11 cellular contexts compared by ENCODE assay signal in genomic region chr15:30985081-30985531, GRCh38. TPM values are rescaled to one million over a fixed set of nuclear protein-coding genes. Genes with fewer than 3 reads are reported as not detected.
A peak's percentile ranks its signal among the peaks of the same experiment; 100 is the strongest.
DNase-seq lines count a peak whose midpoint lies in the region; ATAC-seq, FAIRE-seq and TF ChIP-seq lines count a peak whose summit lies in the region.
"Had no signal": no experiment of that assay in that cellular context is flagged by ENCODE, and none has a peak within 500 bp of the region (broad histone marks: within the 10 kb centered on the region; RNA-seq: fewer than 3 reads in every experiment).

No MANE protein-coding gene starts in this region.

- H3K27ac Mint-ChIP-seq in activated T-helper 17 cell treated with anti-CD3 and anti-CD28 coated beads, Interleukin-2, amount 50 U/mL, for 72 hours = peak overlapping the region; percentile 8
- no peak overlapping the region for H3K27ac Mint-ChIP-seq in neural progenitor cell

- no peak for TF ChIP-seq CTCF in smooth muscle cell (IDR thresholded peaks at IDR 0.05; ENCODE audit: borderline replicate concordance, insufficient read depth, poor library complexity, severe bottlenecking)
- TF ChIP-seq CTCF in neural progenitor cell (IDR thresholded peaks at IDR 0.05) = no peak

- no peak overlapping the region for H3K9ac ChIP-seq in smooth muscle cell (ENCODE audit: low read depth)
- H3K9ac ChIP-seq in neural progenitor cell = no peak overlapping the region

- H3F3A ChIP-seq in smooth muscle cell (ENCODE audit: low read depth) (no peaks in the 10 kb centered on the region), neural progenitor cell (ENCODE audit: low read depth) (no peaks in the 10 kb centered on the region)

- H3K4me3 ChIP-seq in smooth muscle cell (no peak overlapping the region), neural progenitor cell (no peak overlapping the region)
- H3K4me3 ChIP-seq: skin epidermis had no signal

- H3K9me3 ChIP-seq in smooth muscle cell (replicated peaks; ENCODE audit: low read depth) = no peaks in the 10 kb centered on the region
- no peaks in the 10 kb centered on the region for H3K9me3 ChIP-seq in neural progenitor cell (ENCODE audit: low read depth)

- H3K27ac ChIP-seq in smooth muscle cell (ENCODE audit: low read depth) (no peak overlapping the region), neural progenitor cell (no peak overlapping the region)

- H3K4me1 Mint-ChIP-seq in activated T-helper 17 cell treated with anti-CD3 and anti-CD28 coated beads, Interleukin-2, amount 50 U/mL, for 72 hours = peaks cover 30% of the 10 kb centered on the region
- H3K4me1 Mint-ChIP-seq in neural progenitor cell = peaks cover 8% of the 10 kb centered on the region

- FAIRE-seq in HTR-8/SVneo (lab: Jason Lieb, UNC) = no peak

- no peaks in the 10 kb centered on the region for H3K9me3 Mint-ChIP-seq in activated T-helper 17 cell treated with anti-CD3 and anti-CD28 coated beads, Interleukin-2, amount 50 U/mL, for 72 hours
- no peaks in the 10 kb centered on the region for H3K9me3 Mint-ChIP-seq in neural progenitor cell

- DNase-seq in left cardiac atrium (no peak), smooth muscle cell (lab: John Stamatoyannopoulos, UW; ENCODE audit: unreplicated experiment) (no peak), HTR-8/SVneo (ENCODE audit: insufficient read length, low spot score) (no peak), COR-L47 (lab: John Stamatoyannopoulos, UW) (no peak), neural progenitor cell (ENCODE audit: low spot score) (no peak)
- DNase-seq in stimulated activated naive CD4-positive, alpha-beta T cell treated with Interleukin-2 at 50 U/mL for 16 hours (lab: John Stamatoyannopoulos, UW) = no peak
- DNase-seq: activated CD4-positive, CD25-positive, alpha-beta regulatory T cell; NCI-H345 had no signal

- H3K36me3 Mint-ChIP-seq in activated T-helper 17 cell treated with anti-CD3 and anti-CD28 coated beads, Interleukin-2, amount 50 U/mL, for 72 hours (ENCODE audit: low read depth) = peaks cover 53% of the 10 kb centered on the region
- peaks cover 3% of the 10 kb centered on the region for H3K36me3 Mint-ChIP-seq in neural progenitor cell

- H3K79me2 ChIP-seq in smooth muscle cell (ENCODE audit: low read depth) (peaks cover 98% of the 10 kb centered on the region), neural progenitor cell (ENCODE audit: low read depth) (peaks cover 6% of the 10 kb centered on the region)

- 65% methylated on average over 3 of the region's 3 CpGs for WGBS in smooth muscle cell (ENCODE audit: low lambda C conversion rate)

- peaks cover 4% of the 10 kb centered on the region for H3K4me1 ChIP-seq in smooth muscle cell (ENCODE audit: low read depth)
- H3K4me1 ChIP-seq in neural progenitor cell = peaks cover 2% of the 10 kb centered on the region

- no peaks in the 10 kb centered on the region for H3K27me3 ChIP-seq in smooth muscle cell (ENCODE audit: low read depth)
- no peaks in the 10 kb centered on the region for H3K27me3 ChIP-seq in neural progenitor cell

- no peaks in the 10 kb centered on the region for H3K27me3 Mint-ChIP-seq in activated T-helper 17 cell treated with anti-CD3 and anti-CD28 coated beads, Interleukin-2, amount 50 U/mL, for 72 hours
- no peaks in the 10 kb centered on the region for H3K27me3 Mint-ChIP-seq in neural progenitor cell (ENCODE audit: insufficient read depth, low read depth)

- H3K4me2 ChIP-seq in smooth muscle cell = peak overlapping the region; percentile 1
- H3K4me2 ChIP-seq in neural progenitor cell = no peak overlapping the region

- intact Hi-C loops in left cardiac atrium (cut with DNase I) = no loop called here

- ATAC-seq in GM18511 (IDR thresholded peaks at IDR 0.05; ENCODE audit: unreplicated experiment) = peak; percentile 35
- ATAC-seq in activated T-helper 17 cell treated with anti-CD3 and anti-CD28 coated beads, Interleukin-2, amount 50 U/mL, for 72 hours (replicated peaks) = no peak
- peak; percentile 46 to 54 for ATAC-seq in left cardiac atrium

- no peaks in the 10 kb centered on the region for H3K36me3 ChIP-seq in smooth muscle cell (ENCODE audit: low read depth)
- no peaks in the 10 kb centered on the region for H3K36me3 ChIP-seq in neural progenitor cell

- no peak overlapping the region for H3K4me3 Mint-ChIP-seq in activated T-helper 17 cell treated with anti-CD3 and anti-CD28 coated beads, Interleukin-2, amount 50 U/mL, for 72 hours
- H3K4me3 Mint-ChIP-seq in neural progenitor cell = no peak overlapping the region

- H4K20me1 ChIP-seq in smooth muscle cell (ENCODE audit: low read depth) (peaks cover 95% of the 10 kb centered on the region), neural progenitor cell (ENCODE audit: low read depth) (peaks cover 7% of the 10 kb centered on the region)

- H2AFZ ChIP-seq in smooth muscle cell (ENCODE audit: low read depth) (no peak overlapping the region), neural progenitor cell (replicated peaks) (no peak overlapping the region)

RNA-seq across cellular contexts. Expression of gene MTMR10, which starts 6.3 kb away (rescaled TPM):
- total RNA-seq in activated T-helper 17 cell treated with anti-CD3 and anti-CD28 coated beads, Interleukin-2, amount 50 U/mL, for 72 hours = 10 to 100 TPM in 1 of 2 donors, 1 to 10 TPM in 1; 9.9 to 10.6 TPM
- total RNA-seq in left cardiac atrium = 10 to 100 TPM; 15.5 to 31.1 TPM
- total RNA-seq in smooth muscle cell = 24.9 and 31.7 TPM in 2 replicates
- polyA plus RNA-seq in smooth muscle cell = 9.4 and 11.6 TPM in 2 replicates
- total RNA-seq in neural progenitor cell (ENCODE audit: low replicate concordance) = 8.8 and 18.7 TPM in 2 replicates
